8 cellular contexts compared by ENCODE assay signal in genomic region chrX:3699841-3700381, GRCh38. TPM values are rescaled to one million over a fixed set of nuclear protein-coding genes. Genes with fewer than 3 reads are reported as not detected.
DNase-seq lines count a peak whose midpoint lies in the region; ATAC-seq and TF ChIP-seq lines count a peak whose summit lies in the region.

No MANE protein-coding gene starts in this region.

- peak overlapping the region; percentile 90 to 99 (median 95) for H3K27ac Mint-ChIP-seq in immature natural killer cell

- no peak for TF ChIP-seq CTCF in upper lobe of right lung (IDR thresholded peaks at IDR 0.05)

- H3K9me3 Mint-ChIP-seq in immature natural killer cell = no peaks in the 10 kb centered on the region

- H3K4me3 ChIP-seq in SK-N-MC (peak overlapping the region; percentile 49), upper lobe of right lung (peak overlapping the region; percentile 36)

- H3K4me3 Mint-ChIP-seq in immature natural killer cell = peak overlapping the region; percentile 86 to 91 (median 91)

- H3K27me3 Mint-ChIP-seq in immature natural killer cell (ENCODE audit: low read depth in 3 of 3) = peaks cover 8 to 29% (median 10%) of the 10 kb centered on the region in 3 donors

- intact Hi-C loops in upper lobe of right lung (cut with DNase I) = no loop called here

- no peaks in the 10 kb centered on the region for H3K4me1 ChIP-seq in upper lobe of right lung

- H3K36me3 ChIP-seq in SK-N-MC (ENCODE audit: insufficient read depth, low read length) = peaks cover 4% of the 10 kb centered on the region; the same call in 1 of the 2 replicates
- H3K36me3 ChIP-seq in upper lobe of right lung = no peaks in the 10 kb centered on the region

- no peaks in the 10 kb centered on the region for H3K27me3 ChIP-seq in upper lobe of right lung

- H3K9me3 ChIP-seq in SK-N-MC (ENCODE audit: low read depth, low read length) = no peaks in the 10 kb centered on the region
- no peaks in the 10 kb centered on the region for H3K9me3 ChIP-seq in upper lobe of right lung

- H3K27ac ChIP-seq in SK-N-MC (peak overlapping the region; percentile 69; the same call in 1 of the 2 replicates), upper lobe of right lung (peak overlapping the region; percentile 68)

- ATAC-seq in GM18520 (IDR thresholded peaks at IDR 0.05; ENCODE audit: unreplicated experiment) = peak; percentile 56
- ATAC-seq in HG02759 (IDR thresholded peaks at IDR 0.05; ENCODE audit: unreplicated experiment) = peak; percentile 60
- ATAC-seq in upper lobe of right lung = no peak

- H3K9ac ChIP-seq in SK-N-MC (ENCODE audit: insufficient read length) = peak overlapping the region; percentile 24

- DNase-seq in SK-N-MC (ENCODE audit: low read depth, low spot score) (no peak), immature natural killer cell (peak in 2 of 3 donors; percentile 34 to 40), upper lobe of right lung (no peak), NCI-H187 treated with DMSO at 0.1 percent for 48 hours (lab: John Stamatoyannopoulos, UW) (no peak), SHP77 (lab: John Stamatoyannopoulos, UW) (no peak), NCI-H1436 (lab: John Stamatoyannopoulos, UW) (no peak)

- H3K36me3 Mint-ChIP-seq in immature natural killer cell = peaks cover 0 to 10% (median 0%) of the 10 kb centered on the region in 3 donors

- peaks cover 78 to 89% of the 10 kb centered on the region in 2 donors for H3K4me1 Mint-ChIP-seq in immature natural killer cell

RNA-seq across cellular contexts. Expression of gene PRKX, which starts 13.5 kb away (rescaled TPM):
- 100 to 1,000 TPM in 1 of 3 donors, 10 to 100 TPM in 2; 65.3 to 117 (median 65.9) TPM for polyA plus RNA-seq in immature natural killer cell
- total RNA-seq in upper lobe of right lung = 23.8 TPM

Comparison
In these comparisons a context has a peak if more than half of its experiments do, and no peak if none do; other contexts are left out.
1. DNase-seq: peak in immature natural killer cell (2 of 3); none in SK-N-MC (single experiment), upper lobe of right lung (single experiment), NCI-H187 treated with DMSO at 0.1 percent for 48 hours (single experiment), SHP77 (0 of 2) and NCI-H1436 (single experiment).